ENCODE assay signal across 8 cellular contexts in genomic region chr5:132294728-132295504, GRCh38. TPM values are rescaled to one million over a fixed set of nuclear protein-coding genes. Genes with fewer than 3 reads are reported as not detected.
DNase-seq lines count a peak whose midpoint lies in the region; ATAC-seq and TF ChIP-seq lines count a peak whose summit lies in the region.

No MANE protein-coding gene starts in this region.

- H3K9me3 Mint-ChIP-seq in WTC11: no peaks in the 10 kb centered on the region
- H3K9me3 Mint-ChIP-seq in central memory CD8-positive, alpha-beta T cell: no peaks in the 10 kb centered on the region

- TF ChIP-seq RAD21 in Ishikawa (IDR thresholded peaks at IDR 0.05; ENCODE audit: low read depth): no peak

- TF ChIP-seq EP300 in Ishikawa (IDR thresholded peaks at IDR 0.05; ENCODE audit: borderline replicate concordance): no peak

- peak; percentile 9 for ATAC-seq in WTC11
- peak; percentile 1 for ATAC-seq in central memory CD8-positive, alpha-beta T cell (replicated peaks; ENCODE audit: extremely low read depth, poor library complexity, severe bottlenecking)

- DNase-seq in NCI-H510A treated with DMSO at 0.1 percent for 48 hours (lab: John Stamatoyannopoulos, UW) (peak; percentile 1), NCI-H510A (lab: John Stamatoyannopoulos, UW) (no peak), WTC11 (ENCODE audit: low spot score) (peak; percentile 50), left kidney (ENCODE audit: low read depth, low spot score) (peak; percentile 55), DMS153 treated with DMSO at 0.1 percent for 48 hours (lab: John Stamatoyannopoulos, UW; ENCODE audit: unreplicated experiment) (no peak)
- DNase-seq in central memory CD8-positive, alpha-beta T cell (ENCODE audit: low spot score in 2 of 2): no peak
- DNase-seq in stimulated activated CD4-positive, alpha-beta T cell treated with anti-CD3 and anti-CD28 coated beads, Interleukin-4, amount 100 ng/mL, for 4 hours: peak; percentile 69 to 84

- TF ChIP-seq CTCF in WTC11 (IDR thresholded peaks at IDR 0.05): no peak

- POLR2A ChIA-PET in WTC11 (lab: Charles Lee): interaction anchor here (0.6 to 1.9 kb wide), 5 partner anchors 8 to 75 kb away, joined by 3 to 10 read pairs (median 6); partner anchors contain the start of gene SLC22A5

- H3K4me3 Mint-ChIP-seq in WTC11: peak overlapping the region; percentile 83
- peak overlapping the region; percentile 93 for H3K4me3 Mint-ChIP-seq in central memory CD8-positive, alpha-beta T cell

- H3K36me3 Mint-ChIP-seq in WTC11: no peaks in the 10 kb centered on the region
- no peaks in the 10 kb centered on the region for H3K36me3 Mint-ChIP-seq in central memory CD8-positive, alpha-beta T cell (ENCODE audit: insufficient read depth)

- CTCF ChIA-PET in WTC11 (lab: Charles Lee): interaction anchor here (1.1 to 3.4 kb wide), 6 partner anchors 12 to 287 kb away, joined by 3 to 24 read pairs (median 10); partner anchors contain the start of gene SLC22A5

- peaks cover 13% of the 10 kb centered on the region for H3K4me1 Mint-ChIP-seq in WTC11
- peaks cover 12% of the 10 kb centered on the region for H3K4me1 Mint-ChIP-seq in central memory CD8-positive, alpha-beta T cell

- peaks cover 36% of the 10 kb centered on the region for H3K27me3 Mint-ChIP-seq in WTC11 (ENCODE audit: low read depth)
- peaks cover 33% of the 10 kb centered on the region for H3K27me3 Mint-ChIP-seq in central memory CD8-positive, alpha-beta T cell

- no peak overlapping the region for H3K27ac Mint-ChIP-seq in WTC11
- peak overlapping the region; percentile 61 for H3K27ac Mint-ChIP-seq in central memory CD8-positive, alpha-beta T cell (ENCODE audit: low read depth)

TF ChIP-seq in Ishikawa, 13 proteins besides CTCF, POLR2A, EP300 and RAD21:
- TF ChIP-seq, protein P1, sequence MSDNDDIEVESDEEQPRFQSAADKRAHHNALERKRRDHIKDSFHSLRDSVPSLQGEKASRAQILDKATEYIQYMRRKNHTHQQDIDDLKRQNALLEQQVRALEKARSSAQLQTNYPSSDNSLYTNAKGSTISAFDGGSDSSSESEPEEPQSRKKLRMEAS (IDR thresholded peaks at IDR 0.05): peak; percentile 53; the same call in 1 of the 2 replicates
- TF ChIP-seq REST (IDR thresholded peaks at IDR 0.05; ENCODE audit: low read depth) (no peak), NFIC (IDR thresholded peaks at IDR 0.05) (no peak), CEBPB (IDR thresholded peaks at IDR 0.05) (no peak)

TF ChIP-seq in WTC11, 78 proteins besides CTCF, POLR2A, EP300 and RAD21:
- TF ChIP-seq, protein P1 (CRISPR knock-in tag; IDR thresholded peaks at IDR 0.05): 0 out of 2 replicates have a peak, but pooled peaks have one; percentile 11
- TF ChIP-seq, protein P2, sequence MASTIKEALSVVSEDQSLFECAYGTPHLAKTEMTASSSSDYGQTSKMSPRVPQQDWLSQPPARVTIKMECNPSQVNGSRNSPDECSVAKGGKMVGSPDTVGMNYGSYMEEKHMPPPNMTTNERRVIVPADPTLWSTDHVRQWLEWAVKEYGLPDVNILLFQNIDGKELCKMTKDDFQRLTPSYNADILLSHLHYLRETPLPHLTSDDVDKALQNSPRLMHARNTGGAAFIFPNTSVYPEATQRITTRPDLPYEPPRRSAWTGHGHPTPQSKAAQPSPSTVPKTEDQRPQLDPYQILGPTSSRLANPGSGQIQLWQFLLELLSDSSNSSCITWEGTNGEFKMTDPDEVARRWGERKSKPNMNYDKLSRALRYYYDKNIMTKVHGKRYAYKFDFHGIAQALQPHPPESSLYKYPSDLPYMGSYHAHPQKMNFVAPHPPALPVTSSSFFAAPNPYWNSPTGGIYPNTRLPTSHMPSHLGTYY (CRISPR knock-in tag; IDR thresholded peaks at IDR 0.05): no peak
- peak; percentile 67; the same call in 1 of the 2 replicates for TF ChIP-seq ARID4B (CRISPR knock-in tag; IDR thresholded peaks at IDR 0.05; ENCODE audit: borderline replicate concordance)
- TF ChIP-seq MYBL2 (CRISPR knock-in tag; IDR thresholded peaks at IDR 0.05): 0 out of 2 replicates have a peak, but pooled peaks have one; percentile 34
- TF ChIP-seq SP1 (CRISPR knock-in tag; conservative IDR thresholded peaks at IDR 0.05): no peak
- peak; percentile 45; the same call in 1 of the 2 replicates for TF ChIP-seq MLX (CRISPR knock-in tag; IDR thresholded peaks at IDR 0.05)
TF ChIP-seq in WTC11: peak in this region for 4.

RNA-seq across cellular contexts. Expression of gene SLC22A4, which starts 0.7 kb away (rescaled TPM):
- 0.34 to 0.50 TPM (median 0.35 TPM) in 3 replicates for total RNA-seq in WTC11 (2021)

RNA-seq across cellular contexts. Expression of gene PDLIM4, which starts 37.4 kb away (rescaled TPM):
- 10.6 to 15.2 TPM (median 11.4 TPM) in 3 replicates for total RNA-seq in WTC11 (2021)

Comparison
In these comparisons a context has a peak if more than half of its experiments do, and no peak if none do; other contexts are left out.
1. DNase-seq: peak in NCI-H510A treated with DMSO at 0.1 percent for 48 hours (single experiment), WTC11 (single experiment), left kidney (single experiment) and stimulated activated CD4-positive, alpha-beta T cell treated with anti-CD3 and anti-CD28 coated beads, Interleukin-4, amount 100 ng/mL, for 4 hours (2 of 2); none in NCI-H510A (single experiment), central memory CD8-positive, alpha-beta T cell (0 of 2) and DMS153 treated with DMSO at 0.1 percent for 48 hours (single experiment).